8 cellular contexts compared by ENCODE assay signal in genomic region chr2:144524190-144524957, GRCh38. TPM values are rescaled to one million over a fixed set of nuclear protein-coding genes. Genes with fewer than 3 reads are reported as not detected.
DNase-seq lines count a peak whose midpoint lies in the region; ATAC-seq and TF ChIP-seq lines count a peak whose summit lies in the region.

No MANE protein-coding gene starts in this region.

- H3K4me1 ChIP-seq in CD8-positive, alpha-beta memory T cell (ENCODE audit: insufficient read depth, low read length), result peaks cover 20% of the 10 kb centered on the region
- H3K4me1 ChIP-seq in right atrium auricular region, result peaks cover 0 to 28% of the 10 kb centered on the region in 2 donors
- peaks cover 16% of the 10 kb centered on the region for H3K4me1 ChIP-seq in psoas muscle

- TF ChIP-seq POLR2A in NB4 (IDR thresholded peaks at IDR 0.05; ENCODE audit: extremely low read depth, insufficient read length), result no peak

- TF ChIP-seq CTCF in NB4 (IDR thresholded peaks at IDR 0.05; ENCODE audit: low read depth, low read length) (no peak), right atrium auricular region (IDR thresholded peaks at IDR 0.05) (no peak), psoas muscle (IDR thresholded peaks at IDR 0.05) (no peak)

- H3K4me3 Mint-ChIP-seq in CD8-positive, alpha-beta memory T cell, result peak overlapping the region; percentile 80 to 96 (median 88)

- intact Hi-C loops in psoas muscle (cut with DNase I), result loop anchor here in 1 of 2 donors (10.0 kb wide), 1 partner anchor 120 kb away; no protein-coding TSS in a partner anchor

- peak; percentile 48 to 59 (median 53) for ATAC-seq in psoas muscle
- no peak for ATAC-seq in HG03159 (IDR thresholded peaks at IDR 0.05; ENCODE audit: unreplicated experiment)
- ATAC-seq in GM21717 (IDR thresholded peaks at IDR 0.05; ENCODE audit: unreplicated experiment), result no peak
- no peak for ATAC-seq in HG03442 (IDR thresholded peaks at IDR 0.05; ENCODE audit: unreplicated experiment)

- H3K36me3 Mint-ChIP-seq in CD8-positive, alpha-beta memory T cell, result no peaks in the 10 kb centered on the region

- WGBS in adipose tissue, 3 donors, result 3 to 13% (median 5%) methylated on average over 42 to 54 of the region's 54 CpGs
- 2 to 6% (median 5%) methylated on average over 30 to 54 of the region's 54 CpGs for WGBS in psoas muscle, 3 donors

- H3K4me1 Mint-ChIP-seq in CD8-positive, alpha-beta memory T cell, result peaks cover 21 to 23% (median 22%) of the 10 kb centered on the region in 3 donors

- H3K36me3 ChIP-seq in CD8-positive, alpha-beta memory T cell (ENCODE audit: insufficient read depth, low read length), result no peaks in the 10 kb centered on the region
- H3K36me3 ChIP-seq in right atrium auricular region, result no peaks in the 10 kb centered on the region
- no peaks in the 10 kb centered on the region for H3K36me3 ChIP-seq in psoas muscle (ENCODE audit: insufficient read depth in 1 of 2, low read depth in 1 of 2)

- H3K4me3 ChIP-seq in CD8-positive, alpha-beta memory T cell (ENCODE audit: low read length), result no peak overlapping the region
- H3K4me3 ChIP-seq in NB4 (ENCODE audit: low read depth, low read length) (peak overlapping the region; percentile 74), right atrium auricular region (peak overlapping the region; percentile 66 to 80), psoas muscle (peak overlapping the region; percentile 89)

- H3K9me3 ChIP-seq in CD8-positive, alpha-beta memory T cell (ENCODE audit: low read length), result no peaks in the 10 kb centered on the region
- H3K9me3 ChIP-seq in right atrium auricular region, result no peaks in the 10 kb centered on the region
- no peaks in the 10 kb centered on the region for H3K9me3 ChIP-seq in psoas muscle

- H3K9me3 Mint-ChIP-seq in CD8-positive, alpha-beta memory T cell, result no peaks in the 10 kb centered on the region

- H3K27me3 Mint-ChIP-seq in CD8-positive, alpha-beta memory T cell, result peaks cover 22 to 33% of the 10 kb centered on the region in 2 donors

- CTCF ChIA-PET in CD8-positive, alpha-beta memory T cell (lab: Charles Lee), result interaction anchor here (1.0 to 1.2 kb wide), 3 partner anchors 14 to 341 kb away, joined by 3 read pairs; no protein-coding TSS in a partner anchor

- H3K27ac Mint-ChIP-seq in CD8-positive, alpha-beta memory T cell, result peak overlapping the region in 6 of 8 donors; percentile 61 to 83 (median 76)

- POLR2A ChIA-PET in CD8-positive, alpha-beta memory T cell (lab: Charles Lee), result no interaction called here

- peaks cover 27% of the 10 kb centered on the region for H3K27me3 ChIP-seq in CD8-positive, alpha-beta memory T cell (ENCODE audit: insufficient read depth, low read length, poor library complexity, severe bottlenecking)
- H3K27me3 ChIP-seq in right atrium auricular region (no peaks in the 10 kb centered on the region), psoas muscle (ENCODE audit: insufficient read depth in 3 of 3, low read length in 2 of 3) (no peaks in the 10 kb centered on the region)

- peak overlapping the region; percentile 61 for H3K27ac ChIP-seq in CD8-positive, alpha-beta memory T cell (ENCODE audit: low read depth, low read length)
- H3K27ac ChIP-seq in adipose tissue (ENCODE audit: low read depth, low read length) (peak overlapping the region; percentile 1), right atrium auricular region (peak overlapping the region; percentile 99), psoas muscle (peak overlapping the region; percentile 66)

- peak in 3 of 5 donors; percentile 33 to 65 (median 37) for DNase-seq in CD8-positive, alpha-beta memory T cell
- DNase-seq in NB4 (ENCODE audit: low read depth) (peak; percentile 78), right atrium auricular region (ENCODE audit: low spot score) (peak; percentile 85), psoas muscle (peak; percentile 53 to 77)

RNA-seq across cellular contexts. Expression of gene ZEB2, which starts 4.5 kb away (rescaled TPM):
- 10 to 100 TPM; 32.7 to 35.8 TPM for total RNA-seq in CD8-positive, alpha-beta memory T cell
- 20.6 TPM for polyA plus RNA-seq in CD8-positive, alpha-beta memory T cell
- polyA plus RNA-seq in adipose tissue (10 to 100 TPM in 2 of 3 donors, 1 to 10 TPM in 1; 5.6 to 92.6 (median 76.3) TPM), psoas muscle (10 to 100 TPM; 11.6 to 18.1 (median 11.7) TPM)
- total RNA-seq in right atrium auricular region (10 to 100 TPM; 76.1 to 91.7 TPM), psoas muscle (10 to 100 TPM; 23.3 to 48.7 (median 37.9) TPM)

Comparison
In these comparisons a context has a peak if more than half of its experiments do, and no peak if none do; other contexts are left out.
1. H3K27ac ChIP-seq: peak in every context shown above with its lines; median percentile 99 in right atrium auricular region; 66 in psoas muscle; 61 in CD8-positive, alpha-beta memory T cell; 1 in adipose tissue.
2. ATAC-seq: peak in psoas muscle (4 of 4); none in HG03159 (single experiment), GM21717 (single experiment) and HG03442 (single experiment).
3. Peak in every context shown above with its lines, with median percentiles within 50 percentile points of each other: DNase-seq.